2 cellular contexts compared by ENCODE assay signal in genomic region chr5:140710899-140711552, GRCh38.
TF ChIP-seq lines count a peak whose summit lies in the region.

No MANE protein-coding gene starts in this region.

TF ChIP-seq in HCT116, 20 proteins besides CTCF, POLR2A, EP300 and RAD21:
- TF ChIP-seq SIN3A (IDR thresholded peaks at IDR 0.05; ENCODE audit: low read depth) (no peak), REST (IDR thresholded peaks at IDR 0.05; ENCODE audit: low read depth) (no peak), EZH2 (IDR thresholded peaks at IDR 0.05) (no peak), SRF (IDR thresholded peaks at IDR 0.05; ENCODE audit: low read depth) (no peak), ELF1 (IDR thresholded peaks at IDR 0.05; ENCODE audit: borderline replicate concordance, low read depth) (no peak), POLR2AphosphoS5 (IDR thresholded peaks at IDR 0.05; ENCODE audit: low read depth, low read length) (peak; percentile 61), ZFX (IDR thresholded peaks at IDR 0.05) (no peak), YY1 (IDR thresholded peaks at IDR 0.05; ENCODE audit: extremely low read depth, insufficient replicate concordance, low read depth, low read length) (peak; percentile 75), ZNF274 (IDR thresholded peaks at IDR 0.05; ENCODE audit: low read depth, low read length) (no peak), EGR1 (IDR thresholded peaks at IDR 0.05; ENCODE audit: low read depth) (no peak), SP1 (IDR thresholded peaks at IDR 0.05; ENCODE audit: low read depth) (no peak), CBX3 (IDR thresholded peaks at IDR 0.05; ENCODE audit: low read depth) (no peak), TCF7L2 (IDR thresholded peaks at IDR 0.05; ENCODE audit: borderline replicate concordance, extremely low read depth, insufficient read depth, insufficient read length) (no peak), EZH2phosphoT487 (IDR thresholded peaks at IDR 0.05; ENCODE audit: borderline replicate concordance) (no peak)
- TF ChIP-seq, protein P1, sequence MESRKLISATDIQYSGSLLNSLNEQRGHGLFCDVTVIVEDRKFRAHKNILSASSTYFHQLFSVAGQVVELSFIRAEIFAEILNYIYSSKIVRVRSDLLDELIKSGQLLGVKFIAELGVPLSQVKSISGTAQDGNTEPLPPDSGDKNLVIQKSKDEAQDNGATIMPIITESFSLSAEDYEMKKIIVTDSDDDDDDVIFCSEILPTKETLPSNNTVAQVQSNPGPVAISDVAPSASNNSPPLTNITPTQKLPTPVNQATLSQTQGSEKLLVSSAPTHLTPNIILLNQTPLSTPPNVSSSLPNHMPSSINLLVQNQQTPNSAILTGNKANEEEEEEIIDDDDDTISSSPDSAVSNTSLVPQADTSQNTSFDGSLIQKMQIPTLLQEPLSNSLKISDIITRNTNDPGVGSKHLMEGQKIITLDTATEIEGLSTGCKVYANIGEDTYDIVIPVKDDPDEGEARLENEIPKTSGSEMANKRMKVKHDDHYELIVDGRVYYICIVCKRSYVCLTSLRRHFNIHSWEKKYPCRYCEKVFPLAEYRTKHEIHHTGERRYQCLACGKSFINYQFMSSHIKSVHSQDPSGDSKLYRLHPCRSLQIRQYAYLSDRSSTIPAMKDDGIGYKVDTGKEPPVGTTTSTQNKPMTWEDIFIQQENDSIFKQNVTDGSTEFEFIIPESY (IDR thresholded peaks at IDR 0.05; ENCODE audit: extremely low read depth, insufficient replicate concordance, low read length) = peak; percentile 66
- TF ChIP-seq, protein P2, sequence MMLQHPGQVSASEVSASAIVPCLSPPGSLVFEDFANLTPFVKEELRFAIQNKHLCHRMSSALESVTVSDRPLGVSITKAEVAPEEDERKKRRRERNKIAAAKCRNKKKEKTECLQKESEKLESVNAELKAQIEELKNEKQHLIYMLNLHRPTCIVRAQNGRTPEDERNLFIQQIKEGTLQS (IDR thresholded peaks at IDR 0.05) = no peak

TF ChIP-seq in SK-N-SH, 30 proteins besides CTCF, POLR2A, EP300 and RAD21:
- TF ChIP-seq TEAD4 (IDR thresholded peaks at IDR 0.05; ENCODE audit: borderline replicate concordance, insufficient read depth) (peak; percentile 94), ELF1 (IDR thresholded peaks at IDR 0.05) (no peak), MEF2A (IDR thresholded peaks at IDR 0.05; ENCODE audit: borderline replicate concordance, low read depth) (no peak), POLR2AphosphoS5 (IDR thresholded peaks at IDR 0.05; ENCODE audit: low read depth, low read length) (peak; percentile 22; the same call in 1 of the 2 replicates), REST (IDR thresholded peaks at IDR 0.05; ENCODE audit: low read depth, low read length) (peak; percentile 98), JUND (IDR thresholded peaks at IDR 0.05) (peak; percentile 79), YY1 (IDR thresholded peaks at IDR 0.05; ENCODE audit: low read depth) (peak; percentile 59; the same call in 1 of the 2 replicates), FOSL2 (IDR thresholded peaks at IDR 0.05; ENCODE audit: borderline replicate concordance, low read depth) (peak; percentile 93), NFIC (IDR thresholded peaks at IDR 0.05; ENCODE audit: borderline replicate concordance) (no peak), NRF1 (IDR thresholded peaks at IDR 0.05; ENCODE audit: low read depth, low read length) (no peak), SIN3A (IDR thresholded peaks at IDR 0.05; ENCODE audit: borderline replicate concordance, low read depth, low read length) (peak; percentile 21; the same call in 1 of the 2 replicates), FOXM1 (IDR thresholded peaks at IDR 0.05; ENCODE audit: low read depth) (no peak), MXI1 (IDR thresholded peaks at IDR 0.05; ENCODE audit: low read depth, low read length) (no peak), GABPA (IDR thresholded peaks at IDR 0.05; ENCODE audit: low read depth) (no peak; the same call in 1 of the 2 replicates), TAF1 (IDR thresholded peaks at IDR 0.05; ENCODE audit: borderline replicate concordance, low read depth, low read length) (0 out of 2 replicates have a peak, but pooled peaks have one; percentile 38)
- TF ChIP-seq, protein P3, sequence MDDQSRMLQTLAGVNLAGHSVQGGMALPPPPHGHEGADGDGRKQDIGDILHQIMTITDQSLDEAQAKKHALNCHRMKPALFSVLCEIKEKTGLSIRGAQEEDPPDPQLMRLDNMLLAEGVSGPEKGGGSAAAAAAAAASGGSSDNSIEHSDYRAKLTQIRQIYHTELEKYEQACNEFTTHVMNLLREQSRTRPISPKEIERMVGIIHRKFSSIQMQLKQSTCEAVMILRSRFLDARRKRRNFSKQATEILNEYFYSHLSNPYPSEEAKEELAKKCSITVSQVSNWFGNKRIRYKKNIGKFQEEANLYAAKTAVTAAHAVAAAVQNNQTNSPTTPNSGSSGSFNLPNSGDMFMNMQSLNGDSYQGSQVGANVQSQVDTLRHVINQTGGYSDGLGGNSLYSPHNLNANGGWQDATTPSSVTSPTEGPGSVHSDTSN (IDR thresholded peaks at IDR 0.05) = peak; percentile 40; the same call in 1 of the 2 replicates
- TF ChIP-seq, protein P1 (IDR thresholded peaks at IDR 0.05; ENCODE audit: borderline replicate concordance, low read depth) = 0 out of 2 replicates have a peak, but pooled peaks have one; percentile 16
